Comparison of ENCODE assay signal across 17 cellular contexts in the genomic region with DNA sequence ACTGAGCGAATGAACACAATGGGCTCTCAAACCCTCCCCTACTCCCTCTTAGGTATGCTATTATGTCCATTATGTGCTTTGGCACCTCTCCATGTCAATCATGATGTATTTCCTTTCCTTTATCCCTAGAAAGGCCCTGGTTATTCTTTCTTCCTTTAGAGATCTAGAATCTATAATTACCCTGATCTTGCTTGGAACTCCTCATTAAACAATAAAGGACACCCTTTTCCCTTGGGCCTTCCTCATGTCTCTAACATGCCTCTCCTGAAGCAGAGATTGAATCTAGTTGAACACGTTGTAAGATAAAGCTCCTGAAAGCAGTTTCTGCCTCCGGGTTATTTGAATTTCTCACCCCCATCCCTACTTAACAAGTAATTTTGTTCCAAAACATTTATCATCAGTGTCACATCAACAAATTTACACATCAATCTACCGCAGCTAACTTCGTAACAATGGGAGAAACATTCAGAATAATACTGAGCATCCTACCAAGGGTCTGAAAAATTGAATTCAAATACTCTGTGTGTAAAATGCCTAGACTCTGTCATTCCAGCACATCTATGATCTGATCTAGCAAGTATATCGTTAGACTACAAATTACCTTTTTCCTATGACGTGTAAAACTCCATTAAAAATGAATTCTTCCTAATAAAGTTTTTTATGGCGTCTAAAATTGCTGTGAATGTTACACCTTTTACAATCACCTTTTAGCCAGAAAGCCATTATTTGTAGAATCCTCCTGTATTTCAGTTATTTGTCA. TPM values are rescaled to one million over a fixed set of nuclear protein-coding genes. Genes with fewer than 3 reads are reported as not detected.
DNase-seq lines count a peak whose midpoint lies in the region; ATAC-seq and TF ChIP-seq lines count a peak whose summit lies in the region.
"Had no signal": no experiment of that assay in that cellular context is flagged by ENCODE, and none has a peak within 500 bp of the region (broad histone marks: within the 10 kb centered on the region; RNA-seq: fewer than 3 reads in every experiment).

No MANE protein-coding gene starts in this region.

- H3K9ac ChIP-seq in neural cell (ENCODE audit: low read length), result no peak overlapping the region

- intact Hi-C loops in left ventricle myocardium inferior (cut with micrococcal nuclease), result no loop called here
- intact Hi-C loops in upper lobe of right lung (cut with DNase I), result no loop called here

- ATAC-seq in upper lobe of right lung, result no peak
- ATAC-seq: mucosa of descending colon had no signal

- H3K27ac ChIP-seq in VCaP (peak overlapping the region; percentile 56), neural cell (ENCODE audit: low read length) (no peak overlapping the region), left ventricle myocardium inferior (replicated peaks) (no peak overlapping the region), upper lobe of right lung (no peak overlapping the region)
- H3K27ac ChIP-seq: 22Rv1, tibial artery had no signal

- DNase-seq in NCI-H1092 treated with DMSO at 0.1 percent for 48 hours (lab: John Stamatoyannopoulos, UW), result peak; percentile 22
- no peak for DNase-seq in NCI-H1092 (lab: John Stamatoyannopoulos, UW)
- peak; percentile 94 for DNase-seq in NCI-H1436 (lab: John Stamatoyannopoulos, UW)
- DNase-seq in SIG-M5 treated with dmso at 0.1 percent for 504 hours (lab: John Stamatoyannopoulos, UW; ENCODE audit: unreplicated experiment), result no peak
- DNase-seq in left ventricle myocardium inferior, result no peak
- no peak for DNase-seq in upper lobe of right lung
- DNase-seq: activated CD8-positive, alpha-beta memory T cell treated with anti-CD3 and anti-CD28 coated beads, Interleukin-2, amount 50 U/mL, for 48 hours; CD8-positive, alpha-beta memory T cell; cortex of kidney; islet precursor cell; Kasumi-1; mucosa of descending colon; stimulated activated CD4-positive, alpha-beta T cell treated with anti-CD3 and anti-CD28 coated beads, Interleukin-15, amount 100 ng/mL, for 24 hours; tibial artery had no signal

- TF ChIP-seq CTCF in VCaP (conservative IDR thresholded peaks at IDR 0.05) (no peak), neural cell (IDR thresholded peaks at IDR 0.05; ENCODE audit: poor library complexity, severe bottlenecking) (no peak), left ventricle myocardium inferior (IDR thresholded peaks at IDR 0.05; ENCODE audit: borderline replicate concordance) (no peak), upper lobe of right lung (IDR thresholded peaks at IDR 0.05) (no peak)

- no peak for TF ChIP-seq RAD21 in neural cell (conservative IDR thresholded peaks at IDR 0.05)

- H3K27me3 ChIP-seq in neural cell (ENCODE audit: insufficient read depth, low read depth, low read length) (peaks cover 14% of the 10 kb centered on the region), left ventricle myocardium inferior (ENCODE audit: low read depth) (peaks cover 14% of the 10 kb centered on the region), upper lobe of right lung (peaks cover 8% of the 10 kb centered on the region)
- H3K27me3 ChIP-seq: tibial artery had no signal

- no peak for TF ChIP-seq EP300 in neural cell (conservative IDR thresholded peaks at IDR 0.05; ENCODE audit: poor library complexity, severe bottlenecking)

- H3K9me3 ChIP-seq in neural cell (ENCODE audit: low read length) (no peaks in the 10 kb centered on the region), left ventricle myocardium inferior (replicated peaks) (peaks cover 7% of the 10 kb centered on the region), upper lobe of right lung (no peaks in the 10 kb centered on the region)
- H3K9me3 ChIP-seq: tibial artery had no signal

- no peak overlapping the region for H3K4me2 ChIP-seq in neural cell (ENCODE audit: low read length)

- H2AFZ ChIP-seq in neural cell (ENCODE audit: low read depth, low read length), result no peak overlapping the region

- H3K9me2 ChIP-seq in neural cell (ENCODE audit: insufficient read depth, low read length), result no peaks in the 10 kb centered on the region

- H3K79me2 ChIP-seq in neural cell (replicated peaks; ENCODE audit: insufficient read depth, low read length), result peaks cover 6% of the 10 kb centered on the region

- H3K36me3 ChIP-seq in neural cell (ENCODE audit: insufficient read depth, low read length), result no peaks in the 10 kb centered on the region
- H3K36me3 ChIP-seq in left ventricle myocardium inferior, result no peaks in the 10 kb centered on the region
- no peaks in the 10 kb centered on the region for H3K36me3 ChIP-seq in upper lobe of right lung
- H3K36me3 ChIP-seq: tibial artery had no signal

- peaks cover 3% of the 10 kb centered on the region for H3F3A ChIP-seq in neural cell (ENCODE audit: insufficient read depth, low read length, poor library complexity, severe bottlenecking)

- peak overlapping the region; percentile 18 for H3K4me3 ChIP-seq in neural cell (ENCODE audit: low read length)
- H3K4me3 ChIP-seq in left ventricle myocardium inferior, result no peak overlapping the region
- H3K4me3 ChIP-seq in upper lobe of right lung, result no peak overlapping the region
- H3K4me3 ChIP-seq: mucosa of descending colon, tibial artery had no signal

- peaks cover 19% of the 10 kb centered on the region for H3K4me1 ChIP-seq in left ventricle myocardium inferior
- no peaks in the 10 kb centered on the region for H3K4me1 ChIP-seq in upper lobe of right lung

- no peaks in the 10 kb centered on the region for H4K20me1 ChIP-seq in neural cell (ENCODE audit: insufficient read depth)

TF ChIP-seq in neural cell, 6 proteins besides CTCF, POLR2A, EP300 and RAD21:
- TF ChIP-seq TAF1 (IDR thresholded peaks at IDR 0.05; ENCODE audit: low read depth) (no peak), EZH2 (IDR thresholded peaks at IDR 0.05; ENCODE audit: borderline replicate concordance, insufficient read depth, low read length, poor library complexity, severe bottlenecking) (no peak), MXI1 (conservative IDR thresholded peaks at IDR 0.05; ENCODE audit: poor library complexity, severe bottlenecking) (no peak), SMC3 (conservative IDR thresholded peaks at IDR 0.05; ENCODE audit: poor library complexity) (no peak)

RNA-seq across cellular contexts. Expression of gene USP44, which starts 5.4 kb away (rescaled TPM):
- polyA plus RNA-seq in neural cell, result 3.2 and 3.7 TPM in 2 replicates
- 6.8 TPM in 2 replicates for polyA minus RNA-seq in neural cell
- 0.80 TPM for total RNA-seq in left ventricle myocardium inferior
- 14.9 TPM for total RNA-seq in upper lobe of right lung

Comparison
In these comparisons a context has a peak if more than half of its experiments do, and no peak if none do; other contexts are left out.
1. DNase-seq: peak in NCI-H1092 treated with DMSO at 0.1 percent for 48 hours (single experiment) and NCI-H1436 (single experiment); none in NCI-H1092 (single experiment), SIG-M5 treated with dmso at 0.1 percent for 504 hours (single experiment), left ventricle myocardium inferior (single experiment) and upper lobe of right lung (single experiment).